1 cellular context compared by ENCODE assay signal in genomic region chr9:7342229-7342628, GRCh38.
A peak's percentile ranks its signal among the peaks of the same experiment; 100 is the strongest.
TF ChIP-seq lines count a peak whose summit lies in the region.

No MANE protein-coding gene starts in this region.

TF ChIP-seq in GM12878, 131 proteins besides CTCF, POLR2A, EP300 and RAD21 (continued from another document and continues in another):
- TF ChIP-seq MYB (IDR thresholded peaks at IDR 0.05; ENCODE audit: borderline replicate concordance, low read depth, low read length): no peak
- TF ChIP-seq RCOR1 (conservative IDR thresholded peaks at IDR 0.05; ENCODE audit: low read depth, low read length): no peak
- TF ChIP-seq SIX5 (IDR thresholded peaks at IDR 0.05; ENCODE audit: low read depth, low read length, severe bottlenecking): no peak
- TF ChIP-seq, protein P1, sequence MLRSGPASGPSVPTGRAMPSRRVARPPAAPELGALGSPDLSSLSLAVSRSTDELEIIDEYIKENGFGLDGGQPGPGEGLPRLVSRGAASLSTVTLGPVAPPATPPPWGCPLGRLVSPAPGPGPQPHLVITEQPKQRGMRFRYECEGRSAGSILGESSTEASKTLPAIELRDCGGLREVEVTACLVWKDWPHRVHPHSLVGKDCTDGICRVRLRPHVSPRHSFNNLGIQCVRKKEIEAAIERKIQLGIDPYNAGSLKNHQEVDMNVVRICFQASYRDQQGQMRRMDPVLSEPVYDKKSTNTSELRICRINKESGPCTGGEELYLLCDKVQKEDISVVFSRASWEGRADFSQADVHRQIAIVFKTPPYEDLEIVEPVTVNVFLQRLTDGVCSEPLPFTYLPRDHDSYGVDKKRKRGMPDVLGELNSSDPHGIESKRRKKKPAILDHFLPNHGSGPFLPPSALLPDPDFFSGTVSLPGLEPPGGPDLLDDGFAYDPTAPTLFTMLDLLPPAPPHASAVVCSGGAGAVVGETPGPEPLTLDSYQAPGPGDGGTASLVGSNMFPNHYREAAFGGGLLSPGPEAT (IDR thresholded peaks at IDR 0.05; ENCODE audit: low read depth): peak; percentile 70
- TF ChIP-seq POU2F2 (IDR thresholded peaks at IDR 0.05; ENCODE audit: borderline replicate concordance, low read depth, low read length): no peak
- TF ChIP-seq MLLT1 (IDR thresholded peaks at IDR 0.05): 0 out of 2 replicates have a peak, but pooled peaks have one; percentile 40
- TF ChIP-seq JUND (IDR thresholded peaks at IDR 0.05; ENCODE audit: low read depth, low read length): no peak
- TF ChIP-seq, protein P2, sequence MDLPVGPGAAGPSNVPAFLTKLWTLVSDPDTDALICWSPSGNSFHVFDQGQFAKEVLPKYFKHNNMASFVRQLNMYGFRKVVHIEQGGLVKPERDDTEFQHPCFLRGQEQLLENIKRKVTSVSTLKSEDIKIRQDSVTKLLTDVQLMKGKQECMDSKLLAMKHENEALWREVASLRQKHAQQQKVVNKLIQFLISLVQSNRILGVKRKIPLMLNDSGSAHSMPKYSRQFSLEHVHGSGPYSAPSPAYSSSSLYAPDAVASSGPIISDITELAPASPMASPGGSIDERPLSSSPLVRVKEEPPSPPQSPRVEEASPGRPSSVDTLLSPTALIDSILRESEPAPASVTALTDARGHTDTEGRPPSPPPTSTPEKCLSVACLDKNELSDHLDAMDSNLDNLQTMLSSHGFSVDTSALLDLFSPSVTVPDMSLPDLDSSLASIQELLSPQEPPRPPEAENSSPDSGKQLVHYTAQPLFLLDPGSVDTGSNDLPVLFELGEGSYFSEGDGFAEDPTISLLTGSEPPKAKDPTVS (IDR thresholded peaks at IDR 0.05; ENCODE audit: low read depth, low read length): no peak
- no peak for TF ChIP-seq MYC (IDR thresholded peaks at IDR 0.05; ENCODE audit: insufficient read depth, insufficient read length, insufficient replicate concordance, low read length, severe bottlenecking)
- 0 out of 2 replicates have a peak, but pooled peaks have one; percentile 32 for TF ChIP-seq IRF4 (IDR thresholded peaks at IDR 0.05; ENCODE audit: low read depth, low read length)
- no peak for TF ChIP-seq NR2C1 (IDR thresholded peaks at IDR 0.05)
- TF ChIP-seq, protein P3, sequence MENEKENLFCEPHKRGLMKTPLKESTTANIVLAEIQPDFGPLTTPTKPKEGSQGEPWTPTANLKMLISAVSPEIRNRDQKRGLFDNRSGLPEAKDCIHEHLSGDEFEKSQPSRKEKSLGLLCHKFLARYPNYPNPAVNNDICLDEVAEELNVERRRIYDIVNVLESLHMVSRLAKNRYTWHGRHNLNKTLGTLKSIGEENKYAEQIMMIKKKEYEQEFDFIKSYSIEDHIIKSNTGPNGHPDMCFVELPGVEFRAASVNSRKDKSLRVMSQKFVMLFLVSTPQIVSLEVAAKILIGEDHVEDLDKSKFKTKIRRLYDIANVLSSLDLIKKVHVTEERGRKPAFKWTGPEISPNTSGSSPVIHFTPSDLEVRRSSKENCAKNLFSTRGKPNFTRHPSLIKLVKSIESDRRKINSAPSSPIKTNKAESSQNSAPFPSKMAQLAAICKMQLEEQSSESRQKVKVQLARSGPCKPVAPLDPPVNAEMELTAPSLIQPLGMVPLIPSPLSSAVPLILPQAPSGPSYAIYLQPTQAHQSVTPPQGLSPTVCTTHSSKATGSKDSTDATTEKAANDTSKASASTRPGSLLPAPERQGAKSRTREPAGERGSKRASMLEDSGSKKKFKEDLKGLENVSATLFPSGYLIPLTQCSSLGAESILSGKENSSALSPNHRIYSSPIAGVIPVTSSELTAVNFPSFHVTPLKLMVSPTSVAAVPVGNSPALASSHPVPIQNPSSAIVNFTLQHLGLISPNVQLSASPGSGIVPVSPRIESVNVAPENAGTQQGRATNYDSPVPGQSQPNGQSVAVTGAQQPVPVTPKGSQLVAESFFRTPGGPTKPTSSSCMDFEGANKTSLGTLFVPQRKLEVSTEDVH (IDR thresholded peaks at IDR 0.05; ENCODE audit: low read depth, partially characterized antibody): no peak
- no peak; the same call in 1 of the 2 replicates for TF ChIP-seq ATF7 (IDR thresholded peaks at IDR 0.05; ENCODE audit: low read depth)
- TF ChIP-seq BRCA1 (IDR thresholded peaks at IDR 0.05; ENCODE audit: low read depth, low read length): no peak
- no peak for TF ChIP-seq PRDM15 (CRISPR knock-in tag; IDR thresholded peaks at IDR 0.05)
- TF ChIP-seq KLF5 (IDR thresholded peaks at IDR 0.05; ENCODE audit: partially characterized antibody): no peak
- TF ChIP-seq WRNIP1 (IDR thresholded peaks at IDR 0.05; ENCODE audit: borderline replicate concordance, low read depth, low read length): no peak
- peak; percentile 87 to 88 for TF ChIP-seq IKZF2 (IDR thresholded peaks at IDR 0.05)
- no peak for TF ChIP-seq FOS (IDR thresholded peaks at IDR 0.05; ENCODE audit: borderline replicate concordance, extremely low read depth, insufficient read length)
- TF ChIP-seq TBL1XR1 (IDR thresholded peaks at IDR 0.05; ENCODE audit: low read depth, low read length): no peak
- no peak for TF ChIP-seq TCF3 (IDR thresholded peaks at IDR 0.05; ENCODE audit: borderline replicate concordance, insufficient read depth, low read depth, low read length)
- peak; percentile 81 for TF ChIP-seq RUNX3 (IDR thresholded peaks at IDR 0.05; ENCODE audit: low read length)
- TF ChIP-seq ZBTB40 (IDR thresholded peaks at IDR 0.05; ENCODE audit: borderline replicate concordance): no peak
- no peak for TF ChIP-seq FOXM1 (IDR thresholded peaks at IDR 0.05; ENCODE audit: low read depth, low read length)
- no peak for TF ChIP-seq SMAD1 (IDR thresholded peaks at IDR 0.05; ENCODE audit: low read depth, partially characterized antibody)
- peak; percentile 49; the same call in 1 of the 2 replicates for TF ChIP-seq MTA2 (IDR thresholded peaks at IDR 0.05; ENCODE audit: low read depth)
- peak; percentile 75; the same call in 1 of the 2 replicates for TF ChIP-seq IKZF1 (conservative IDR thresholded peaks at IDR 0.05)
- TF ChIP-seq TCF12 (IDR thresholded peaks at IDR 0.05; ENCODE audit: low read depth, low read length): no peak
- TF ChIP-seq NR2C2 (IDR thresholded peaks at IDR 0.05; ENCODE audit: borderline replicate concordance, control insufficient read depth, insufficient read length, low read depth): no peak
- TF ChIP-seq CUX1 (IDR thresholded peaks at IDR 0.05; ENCODE audit: insufficient replicate concordance, low read depth, low read length): no peak
- TF ChIP-seq, protein P4, sequence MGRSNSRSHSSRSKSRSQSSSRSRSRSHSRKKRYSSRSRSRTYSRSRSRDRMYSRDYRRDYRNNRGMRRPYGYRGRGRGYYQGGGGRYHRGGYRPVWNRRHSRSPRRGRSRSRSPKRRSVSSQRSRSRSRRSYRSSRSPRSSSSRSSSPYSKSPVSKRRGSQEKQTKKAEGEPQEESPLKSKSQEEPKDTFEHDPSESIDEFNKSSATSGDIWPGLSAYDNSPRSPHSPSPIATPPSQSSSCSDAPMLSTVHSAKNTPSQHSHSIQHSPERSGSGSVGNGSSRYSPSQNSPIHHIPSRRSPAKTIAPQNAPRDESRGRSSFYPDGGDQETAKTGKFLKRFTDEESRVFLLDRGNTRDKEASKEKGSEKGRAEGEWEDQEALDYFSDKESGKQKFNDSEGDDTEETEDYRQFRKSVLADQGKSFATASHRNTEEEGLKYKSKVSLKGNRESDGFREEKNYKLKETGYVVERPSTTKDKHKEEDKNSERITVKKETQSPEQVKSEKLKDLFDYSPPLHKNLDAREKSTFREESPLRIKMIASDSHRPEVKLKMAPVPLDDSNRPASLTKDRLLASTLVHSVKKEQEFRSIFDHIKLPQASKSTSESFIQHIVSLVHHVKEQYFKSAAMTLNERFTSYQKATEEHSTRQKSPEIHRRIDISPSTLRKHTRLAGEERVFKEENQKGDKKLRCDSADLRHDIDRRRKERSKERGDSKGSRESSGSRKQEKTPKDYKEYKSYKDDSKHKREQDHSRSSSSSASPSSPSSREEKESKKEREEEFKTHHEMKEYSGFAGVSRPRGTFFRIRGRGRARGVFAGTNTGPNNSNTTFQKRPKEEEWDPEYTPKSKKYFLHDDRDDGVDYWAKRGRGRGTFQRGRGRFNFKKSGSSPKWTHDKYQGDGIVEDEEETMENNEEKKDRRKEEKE (IDR thresholded peaks at IDR 0.05): no peak
- no peak for TF ChIP-seq SP1 (IDR thresholded peaks at IDR 0.05; ENCODE audit: low read depth, low read length)
